8 cellular contexts compared by ENCODE assay signal in the genomic region with DNA sequence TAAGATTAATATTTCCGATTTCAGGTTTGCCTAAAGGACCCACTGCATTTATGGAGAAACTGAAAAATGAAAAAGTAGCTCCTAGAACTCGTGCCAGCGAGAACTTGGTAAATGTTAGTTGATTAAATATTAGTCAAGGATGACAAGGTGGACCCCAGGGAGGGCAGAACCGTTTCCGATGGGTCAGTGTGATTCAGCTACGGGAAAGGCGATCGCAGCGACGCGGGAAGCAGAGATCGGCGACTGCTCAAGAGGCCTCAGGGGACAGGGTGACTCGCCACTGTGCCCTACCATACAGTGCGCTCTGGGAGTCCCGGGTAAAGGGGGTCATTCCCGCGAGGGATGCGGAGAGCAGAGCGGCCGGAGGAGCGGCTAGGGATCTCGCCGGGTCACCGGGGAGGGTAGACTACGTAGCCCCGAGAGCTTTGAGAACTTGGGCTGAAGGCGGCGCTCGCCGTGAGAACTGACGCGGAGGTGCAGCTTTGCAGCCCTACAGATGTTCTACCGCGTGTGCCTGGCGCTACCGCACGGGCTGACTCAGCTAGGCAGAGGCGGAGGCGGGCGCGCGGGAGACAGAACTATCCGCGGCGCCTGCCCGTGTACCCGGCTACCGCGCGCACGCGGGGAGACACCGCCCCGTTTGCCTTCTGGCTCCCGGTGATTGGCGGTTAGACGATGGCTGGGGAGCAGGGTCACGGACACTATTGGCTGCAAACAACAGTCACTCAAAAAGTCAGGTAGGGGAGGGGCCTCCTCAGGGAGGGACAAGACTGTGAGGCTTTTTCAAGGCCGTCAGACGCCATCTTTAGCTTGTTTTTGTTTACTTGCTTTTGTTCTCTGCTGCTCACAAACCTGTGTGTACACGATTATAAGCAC. TPM values are rescaled to one million over a fixed set of nuclear protein-coding genes. Genes with fewer than 3 reads are reported as not detected.
A peak's percentile ranks its signal among the peaks of the same experiment; 100 is the strongest.
DNase-seq lines count a peak whose midpoint lies in the region; ATAC-seq and TF ChIP-seq lines count a peak whose summit lies in the region.

No MANE protein-coding gene starts in this region.

- H3K9me3 ChIP-seq in heart left ventricle = no peaks in the 10 kb centered on the region
- no peaks in the 10 kb centered on the region for H3K9me3 ChIP-seq in upper lobe of right lung

- WGBS in adipose tissue, 3 donors = 0 to 1% (median 0%) methylated on average over 62 of the region's 62 CpGs
- 0 to 2% (median 1%) methylated on average over 25 to 62 of the region's 62 CpGs for WGBS in heart left ventricle, 4 donors

- no peaks in the 10 kb centered on the region for H3K36me3 ChIP-seq in heart left ventricle
- no peaks in the 10 kb centered on the region for H3K36me3 ChIP-seq in upper lobe of right lung

- peaks cover 0 to 36% (median 17%) of the 10 kb centered on the region in 12 donors for H3K4me1 ChIP-seq in heart left ventricle
- H3K4me1 ChIP-seq in upper lobe of right lung = peaks cover 19% of the 10 kb centered on the region

- intact Hi-C loops in heart left ventricle (cut with DNase I) (loop anchor here in 4 of 10 donors (2.0 kb wide), 1 partner anchor 28 kb away; a partner anchor contains a TSS), posterior cingulate gyrus (cut with DNase I) (loop anchor here (2.0 kb wide), 1 partner anchor 28 kb away; a partner anchor contains a TSS), upper lobe of right lung (cut with DNase I) (no loop called here)

- peak in 1 of 2 donors; percentile 92 for TF ChIP-seq POLR2A in heart left ventricle (IDR thresholded peaks at IDR 0.05)

- H3K27me3 ChIP-seq in heart left ventricle (no peaks in the 10 kb centered on the region), upper lobe of right lung (no peaks in the 10 kb centered on the region)

- H3K4me3 ChIP-seq in heart left ventricle = peak overlapping the region; percentile 45 to 98 (median 74)
- peak overlapping the region; percentile 65 for H3K4me3 ChIP-seq in upper lobe of right lung

- H3K27ac ChIP-seq in adipose tissue (ENCODE audit: low read depth, low read length) (peak overlapping the region; percentile 38), heart left ventricle (peak overlapping the region; percentile 90 to 99 (median 96)), upper lobe of right lung (peak overlapping the region; percentile 95)

- TF ChIP-seq CTCF in GM12873 (IDR thresholded peaks at IDR 0.05; ENCODE audit: insufficient read depth, low read depth, low read length, missing control alignments) (peak; percentile 47), heart left ventricle (IDR thresholded peaks at IDR 0.05) (peak in 6 of 12 donors; percentile 14 to 50 (median 30)), upper lobe of right lung (IDR thresholded peaks at IDR 0.05) (no peak)

- ATAC-seq in HG02759 (IDR thresholded peaks at IDR 0.05; ENCODE audit: unreplicated experiment) = peak; percentile 94
- ATAC-seq in heart left ventricle = peak; percentile 99
- peak; percentile 99 for ATAC-seq in upper lobe of right lung

- peak; percentile 99 to 100 (median 99) for DNase-seq in NCI-H1417 (lab: John Stamatoyannopoulos, UW)
- peak; percentile 98 for DNase-seq in SW 1271 (lab: John Stamatoyannopoulos, UW)
- DNase-seq in heart left ventricle = peak; percentile 97 to 98 (median 98)
- peak; percentile 95 to 100 (median 97) for DNase-seq in posterior cingulate gyrus
- DNase-seq in upper lobe of right lung = peak; percentile 97

RNA-seq across cellular contexts. Expression of a gene that starts 3.2 kb away (rescaled TPM):
- polyA plus RNA-seq in adipose tissue = 10 to 100 TPM in 1 of 3 donors, 1 to 10 TPM in 2; 4.8 to 13.5 (median 6.2) TPM
- 1 to 10 TPM; 3.8 to 7.6 (median 5.5) TPM for total RNA-seq in heart left ventricle
- 1 to 10 TPM; 3.4 to 4.0 TPM for polyA plus RNA-seq in heart left ventricle
- 8.4 TPM for total RNA-seq in upper lobe of right lung

RNA-seq across cellular contexts. Expression of a gene that starts 24.4 kb away (rescaled TPM):
- polyA plus RNA-seq in adipose tissue = 1 to 10 TPM; 1.6 to 3.4 (median 2.0) TPM
- total RNA-seq in heart left ventricle = 10 to 100 TPM in 5 of 9 donors, 1 to 10 TPM in 4; 5.6 to 18.0 (median 13.0) TPM
- 1 to 10 TPM; 6.4 to 9.9 TPM for polyA plus RNA-seq in heart left ventricle
- 37.8 TPM for total RNA-seq in upper lobe of right lung

RNA-seq across cellular contexts. Expression of a gene that starts 27.9 kb away (rescaled TPM):
- 100 to 1,000 TPM in 2 of 3 donors, 10 to 100 TPM in 1; 78.0 to 152 (median 140) TPM for polyA plus RNA-seq in adipose tissue
- 100 to 1,000 TPM; 113 to 186 (median 122) TPM for total RNA-seq in heart left ventricle
- polyA plus RNA-seq in heart left ventricle = 100 to 1,000 TPM in 1 of 2 donors, 10 to 100 TPM in 1; 75.7 to 233 TPM
- 75.7 TPM for total RNA-seq in upper lobe of right lung

RNA-seq across cellular contexts. Expression of a gene that starts 35.2 kb away (rescaled TPM):
- not detected for polyA plus RNA-seq in adipose tissue
- total RNA-seq in heart left ventricle = not detected
- polyA plus RNA-seq in heart left ventricle = not detected
- not detected for total RNA-seq in upper lobe of right lung

RNA-seq across cellular contexts. Expression of a gene that starts 49.9 kb away (rescaled TPM):
- polyA plus RNA-seq in adipose tissue (10 to 100 TPM; 28.3 to 45.7 (median 30.9) TPM), heart left ventricle (10 to 100 TPM; 13.0 to 21.7 TPM)
- total RNA-seq in heart left ventricle (10 to 100 TPM; 14.0 to 42.1 (median 19.6) TPM), upper lobe of right lung (44.7 TPM)

Comparison
In these comparisons a context has a peak if more than half of its experiments do, and no peak if none do; other contexts are left out.
1. Peak in every context shown above with its lines: DNase-seq, ATAC-seq, H3K4me3 ChIP-seq and H3K27ac ChIP-seq.
2. H3K27ac ChIP-seq: peak in every context shown above with its lines; median percentile 96 in heart left ventricle; 95 in upper lobe of right lung; 38 in adipose tissue.